ENCODE assay signal across 8 cellular contexts in the genomic region with DNA sequence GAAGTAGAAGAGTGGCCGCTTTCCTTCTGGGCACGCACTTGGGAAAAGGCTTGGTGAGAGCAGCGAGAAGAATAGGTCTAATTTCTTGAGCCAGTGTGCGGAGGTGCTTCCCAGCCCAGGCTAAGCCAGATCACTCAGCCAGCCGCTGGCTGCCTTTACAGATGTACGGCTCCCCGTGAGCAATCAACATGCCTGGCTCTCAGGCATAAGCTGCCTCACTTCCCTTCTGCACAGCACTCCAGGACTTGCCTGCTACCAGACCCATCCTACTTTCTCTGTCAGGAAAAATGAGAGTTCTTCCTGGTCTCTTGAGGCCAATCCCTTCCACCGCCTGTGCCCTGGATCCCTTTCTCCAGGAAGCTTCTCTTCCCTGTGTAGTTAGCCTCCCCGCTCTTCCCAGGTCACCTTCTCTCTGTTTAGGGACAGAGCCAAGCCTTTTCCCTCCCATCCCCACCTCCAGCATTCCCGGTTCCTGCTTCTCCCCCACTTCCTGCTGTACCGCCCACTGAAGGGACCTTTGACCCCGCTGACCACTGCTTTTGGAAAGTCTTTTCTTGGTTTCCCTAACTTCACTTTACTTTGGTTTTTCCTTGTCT. TPM values are rescaled to one million over a fixed set of nuclear protein-coding genes. Genes with fewer than 3 reads are reported as not detected.
A peak's percentile ranks its signal among the peaks of the same experiment; 100 is the strongest.
DNase-seq lines count a peak whose midpoint lies in the region; ATAC-seq, FAIRE-seq and TF ChIP-seq lines count a peak whose summit lies in the region.

No MANE protein-coding gene starts in this region.

- H3K9ac ChIP-seq in OCI-LY3 (ENCODE audit: low read length), result peak overlapping the region; percentile 94; the same call in 1 of the 2 replicates
- H3K9ac ChIP-seq in GM23248, result no peak overlapping the region

- no peaks in the 10 kb centered on the region for H3K9me3 ChIP-seq in OCI-LY3 (ENCODE audit: insufficient read depth, low read length)
- H3K9me3 ChIP-seq in pancreas, result no peaks in the 10 kb centered on the region
- H3K9me3 ChIP-seq in GM23248 (ENCODE audit: low read depth), result no peaks in the 10 kb centered on the region

- H3K36me3 ChIP-seq in OCI-LY3 (replicated peaks; ENCODE audit: low read depth, low read length) (peaks cover 32% of the 10 kb centered on the region), pancreas (peaks cover 0 to 7% (median 0%) of the 10 kb centered on the region in 3 donors), GM23248 (ENCODE audit: low read depth) (no peaks in the 10 kb centered on the region)

- H3K4me3 ChIP-seq in OCI-LY3 (ENCODE audit: low read length) (peak overlapping the region; percentile 88), epithelial cell of esophagus (ENCODE audit: low read length) (peak overlapping the region; percentile 72), pancreas (peak overlapping the region; percentile 64 to 82 (median 74)), GM23248 (no peak overlapping the region)

- no peak for FAIRE-seq in pancreas (lab: Jason Lieb, UNC)

- TF ChIP-seq CTCF in GM13976 (IDR thresholded peaks at IDR 0.05; ENCODE audit: borderline replicate concordance, control extremely low read depth, extremely low read depth, insufficient read depth, missing control alignments) (no peak), OCI-LY3 (IDR thresholded peaks at IDR 0.05; ENCODE audit: low read depth, low read length) (no peak), epithelial cell of esophagus (IDR thresholded peaks at IDR 0.05; ENCODE audit: insufficient read depth, low read depth, low read length, missing control alignments) (no peak), pancreas (IDR thresholded peaks at IDR 0.05) (no peak)

- WGBS in pancreas, 2 donors, result 28 to 35% methylated on average over 12 of the region's 12 CpGs
- 71 to 80% methylated on average over 12 of the region's 12 CpGs for WGBS in GM23248 (ENCODE audit: low coverage in 1 of 2, low lambda C conversion rate in 2 of 2, missing lambda C conversion rate in 2 of 2), 2 experiments

- peak; percentile 26 for DNase-seq in GM13976 (ENCODE audit: low spot score)
- peak; percentile 58 for DNase-seq in epithelial cell of esophagus (ENCODE audit: low read depth)
- peak in 2 of 6 donors; percentile 40 to 65 for DNase-seq in pancreas
- no peak for DNase-seq in stimulated activated CD4-positive, alpha-beta T cell treated with anti-CD3 and anti-CD28 coated beads, Interleukin-4, amount 100 ng/mL, for 24 hours
- no peak for DNase-seq in GM23248
- no peak for DNase-seq in NCI-H1092 treated with DMSO at 0.1 percent for 48 hours (lab: John Stamatoyannopoulos, UW)

- in situ Hi-C loops in GM13976 (cut with MboI; ENCODE audit: low sequenced_read_pairs, unreplicated experiment) (no loop called here), GM23248 (cut with MboI) (no loop called here)

- H3K4me1 ChIP-seq in OCI-LY3 (ENCODE audit: low read length), result peaks cover 43% of the 10 kb centered on the region
- H3K4me1 ChIP-seq in pancreas, result peaks cover 11 to 30% (median 17%) of the 10 kb centered on the region in 3 donors
- no peaks in the 10 kb centered on the region for H3K4me1 ChIP-seq in GM23248 (ENCODE audit: insufficient read depth)

- no peak overlapping the region for H3K27ac ChIP-seq in OCI-LY3 (ENCODE audit: low read length)
- H3K27ac ChIP-seq in pancreas, result peak overlapping the region; percentile 98 to 99 (median 98)
- H3K27ac ChIP-seq in GM23248, result no peak overlapping the region

- intact Hi-C loops in pancreas (cut with DNase I), result no loop called here

- H4K20me1 ChIP-seq in OCI-LY3 (ENCODE audit: insufficient read depth, low read length), result no peaks in the 10 kb centered on the region
- H4K20me1 ChIP-seq in GM23248 (ENCODE audit: insufficient read depth), result no peaks in the 10 kb centered on the region

- no peaks in the 10 kb centered on the region for H3F3A ChIP-seq in GM23248 (ENCODE audit: insufficient read depth)

- no peaks in the 10 kb centered on the region for H3K9me2 ChIP-seq in GM23248 (ENCODE audit: insufficient read depth)

- no peaks in the 10 kb centered on the region for H3K27me3 ChIP-seq in OCI-LY3 (ENCODE audit: low read depth, low read length)
- no peaks in the 10 kb centered on the region for H3K27me3 ChIP-seq in pancreas
- H3K27me3 ChIP-seq in GM23248 (replicated peaks; ENCODE audit: insufficient read depth), result 0 out of 2 replicates have a peak, but pooled peaks cover 9% of the 10 kb centered on the region

- ATAC-seq in pancreas (peak in 3 of 4 donors; percentile 20 to 38 (median 26)), GM18517 (IDR thresholded peaks at IDR 0.05; ENCODE audit: unreplicated experiment) (no peak)

- H3K79me2 ChIP-seq in OCI-LY3 (ENCODE audit: low read length) (peaks cover 42% of the 10 kb centered on the region), GM23248 (ENCODE audit: insufficient read depth) (no peaks in the 10 kb centered on the region)

- no peak overlapping the region for H2AFZ ChIP-seq in OCI-LY3 (ENCODE audit: low read depth, low read length)
- no peak overlapping the region for H2AFZ ChIP-seq in GM23248

- H3K4me2 ChIP-seq in OCI-LY3 (ENCODE audit: low read length) (peak overlapping the region; percentile 84), GM23248 (ENCODE audit: unreplicated experiment) (no peak overlapping the region)

RNA-seq across cellular contexts. Expression of gene ACTR3C, which starts 1.1 kb away (rescaled TPM):
- 10 to 100 TPM; 12.3 to 26.5 (median 17.7) TPM for total RNA-seq in pancreas
- polyA plus RNA-seq in pancreas (10 to 100 TPM in 1 of 2 donors, 1 to 10 TPM in 1; 9.0 to 10.9 TPM), GM23248 (2016; fragmentation: Nextera tagmentation; extraction: Ambion mirVana) (not detected in 2 replicates)
- total RNA-seq in GM23248 (2014; rRNA removed; shearing (Covaris generic)), result not detected in 2 replicates

RNA-seq across cellular contexts. Expression of gene LRRC61, which starts 1.3 kb away (rescaled TPM):
- 10 to 100 TPM in 1 of 6 donors, 1 to 10 TPM in 5; 7.1 to 10.3 (median 8.8) TPM for total RNA-seq in pancreas
- polyA plus RNA-seq in pancreas (10 to 100 TPM in 1 of 2 donors, 1 to 10 TPM in 1; 7.1 to 11.2 TPM), GM23248 (2016; fragmentation: Nextera tagmentation; extraction: Ambion mirVana) (not detected in 2 replicates)
- not detected in 2 replicates for total RNA-seq in GM23248 (2014; rRNA removed; shearing (Covaris generic))

RNA-seq across cellular contexts. Expression of gene RARRES2, which starts 17.0 kb away (rescaled TPM):
- 100 to 1,000 TPM; 125 to 408 (median 236) TPM for total RNA-seq in pancreas
- polyA plus RNA-seq in pancreas (100 to 1,000 TPM; 184 to 246 TPM), GM23248 (2016; fragmentation: Nextera tagmentation; extraction: Ambion mirVana) (not detected in 2 replicates)
- not detected in 2 replicates for total RNA-seq in GM23248 (2014; rRNA removed; shearing (Covaris generic))

RNA-seq across cellular contexts. Expression of gene REPIN1, which starts 44.2 kb away (rescaled TPM):
- total RNA-seq in pancreas, result 10 to 100 TPM; 48.1 to 76.3 (median 63.2) TPM
- polyA plus RNA-seq in pancreas (10 to 100 TPM; 57.5 to 78.8 TPM), GM23248 (2016; fragmentation: Nextera tagmentation; extraction: Ambion mirVana) (15.8 and 17.3 TPM in 2 replicates)
- total RNA-seq in GM23248 (2014; rRNA removed; shearing (Covaris generic)), result 48.1 and 53.5 TPM in 2 replicates

RNA-seq across cellular contexts. Expression of gene ZNF775, which starts 54.7 kb away (rescaled TPM):
- total RNA-seq in pancreas, result 1 to 10 TPM; 2.0 to 3.9 (median 2.8) TPM
- 1 to 10 TPM; 3.2 to 7.4 TPM for polyA plus RNA-seq in pancreas
- total RNA-seq in GM23248 (2014; rRNA removed; shearing (Covaris generic)), result 3.9 and 5.2 TPM in 2 replicates
- polyA plus RNA-seq in GM23248 (2016; fragmentation: Nextera tagmentation; extraction: Ambion mirVana), result 0.75 and 1.6 TPM in 2 replicates

Comparison
In these comparisons a context has a peak if more than half of its experiments do, and no peak if none do; other contexts are left out.
1. DNase-seq: peak in GM13976 (single experiment) and epithelial cell of esophagus (single experiment); none in stimulated activated CD4-positive, alpha-beta T cell treated with anti-CD3 and anti-CD28 coated beads, Interleukin-4, amount 100 ng/mL, for 24 hours (single experiment), GM23248 (single experiment) and NCI-H1092 treated with DMSO at 0.1 percent for 48 hours (single experiment).
2. H3K27ac ChIP-seq: peak in pancreas (4 of 4); none in OCI-LY3 (single experiment) and GM23248 (single experiment).
3. RNA of gene ACTR3C, which starts 1.1 kb away (total RNA-seq): 12.3 to 26.5 TPM in pancreas; not detected in GM23248; every median in the first group is over 10 times any median in the second.
4. RNA of gene RARRES2, which starts 17.0 kb away (total RNA-seq): 125 to 408 TPM in pancreas; not detected in GM23248; every median in the first group is over 100 times any median in the second.